ENCODE assay signal across 8 cellular contexts in the genomic region with DNA sequence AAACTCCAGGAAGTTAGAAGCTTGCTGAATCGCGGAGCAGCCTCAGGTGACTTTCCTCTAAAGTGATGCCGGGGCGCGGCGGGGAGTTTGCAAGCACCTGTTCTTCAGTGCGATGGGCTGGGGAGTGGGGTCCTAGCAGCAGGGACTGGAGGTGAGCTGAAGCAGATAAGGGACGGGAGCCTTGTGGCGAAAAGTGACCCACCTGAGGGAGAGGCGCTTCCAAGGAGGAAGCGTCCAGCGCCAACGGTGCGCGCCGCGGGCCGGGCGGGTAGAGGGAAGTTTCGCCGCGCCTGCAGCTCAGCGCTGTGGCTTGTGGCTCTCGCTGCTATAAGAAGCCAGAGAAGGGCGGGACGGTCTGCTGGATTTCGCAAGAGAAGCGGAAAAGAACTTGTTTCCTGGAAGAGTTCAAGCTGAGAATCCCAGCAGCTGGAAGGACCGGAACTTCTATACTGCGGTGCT. TPM values are rescaled to one million over a fixed set of nuclear protein-coding genes. Genes with fewer than 3 reads are reported as not detected.
DNase-seq lines count a peak whose midpoint lies in the region; ATAC-seq, FAIRE-seq and TF ChIP-seq lines count a peak whose summit lies in the region.

STEAP4 (minus strand) TSS at position 305 of the 459 bp plus-strand sequence. CDS start 22,625 bp downstream, outside the sequence.

- no TSS peak for BruUV-seq in OCI-LY7 (replicated peaks; lab: Mats Ljungman, UMichigan)

- no peak for ATAC-seq in activated CD8-positive, alpha-beta T cell treated with anti-CD3 and anti-CD28 coated beads, Interleukin-2, amount 10 ng/mL, durations not matched to agents 7 days and 5 days
- peak; percentile 44 to 90 (median 88) for ATAC-seq in heart left ventricle
- peak; percentile 89 to 95 (median 94) for ATAC-seq in pancreas
- ATAC-seq in HG02938 (IDR thresholded peaks at IDR 0.05; ENCODE audit: unreplicated experiment), result no peak

- intact Hi-C loops in heart left ventricle (cut with DNase I) (no loop called here), pancreas (cut with DNase I) (no loop called here), OCI-LY7 (cut with micrococcal nuclease; ENCODE audit: unreplicated experiment) (no loop called here)

- peaks cover 13% of the 10 kb centered on the region for H3K27me3 Mint-ChIP-seq in activated CD8-positive, alpha-beta T cell treated with anti-CD3 and anti-CD28 coated beads, Interleukin-2, amount 10 ng/mL, durations not matched to agents 7 days and 5 days (ENCODE audit: low read depth)

- peaks cover 0 to 6% (median 0%) of the 10 kb centered on the region in 9 donors for H3K36me3 ChIP-seq in heart left ventricle
- no peaks in the 10 kb centered on the region for H3K36me3 ChIP-seq in pancreas
- H3K36me3 ChIP-seq in OCI-LY7 (ENCODE audit: insufficient read depth, low read length), result no peaks in the 10 kb centered on the region

- peaks cover 9% of the 10 kb centered on the region for H3K4me1 Mint-ChIP-seq in activated CD8-positive, alpha-beta T cell treated with anti-CD3 and anti-CD28 coated beads, Interleukin-2, amount 10 ng/mL, durations not matched to agents 7 days and 5 days (ENCODE audit: low read depth)

- H4K20me1 ChIP-seq in OCI-LY7 (ENCODE audit: insufficient read depth, low read length), result no peaks in the 10 kb centered on the region

- H3K27ac Mint-ChIP-seq in activated CD8-positive, alpha-beta T cell treated with anti-CD3 and anti-CD28 coated beads, Interleukin-2, amount 10 ng/mL, durations not matched to agents 7 days and 5 days, result no peak within 1 kb of the TSS

- H2AFZ ChIP-seq in OCI-LY7 (ENCODE audit: low read length), result no peak within 1 kb of the TSS

- 3 to 6% (median 4%) methylated on average over 30 of the region's 30 CpGs for WGBS in heart left ventricle, 4 donors
- WGBS in pancreas, 2 donors, result 1 to 3% methylated on average over 30 of the region's 30 CpGs

- no peak for FAIRE-seq in pancreas (lab: Jason Lieb, UNC)

- H3K4me3 Mint-ChIP-seq in activated CD8-positive, alpha-beta T cell treated with anti-CD3 and anti-CD28 coated beads, Interleukin-2, amount 10 ng/mL, durations not matched to agents 7 days and 5 days, result peak within 1 kb of the TSS; percentile 31

- no peaks in the 10 kb centered on the region for H3K9me3 Mint-ChIP-seq in activated CD8-positive, alpha-beta T cell treated with anti-CD3 and anti-CD28 coated beads, Interleukin-2, amount 10 ng/mL, durations not matched to agents 7 days and 5 days (ENCODE audit: insufficient read depth)

- H3K4me1 ChIP-seq in heart left ventricle, result peaks cover 0 to 49% (median 18%) of the 10 kb centered on the region in 12 donors
- H3K4me1 ChIP-seq in pancreas, result peaks cover 0 to 10% (median 0%) of the 10 kb centered on the region in 3 donors
- no peaks in the 10 kb centered on the region for H3K4me1 ChIP-seq in OCI-LY7 (ENCODE audit: insufficient read depth, low read length, poor library complexity, severe bottlenecking)

- H3K27me3 ChIP-seq in heart left ventricle (no peaks in the 10 kb centered on the region), pancreas (no peaks in the 10 kb centered on the region)

- TF ChIP-seq POLR2A in heart left ventricle (IDR thresholded peaks at IDR 0.05), result peak in 1 of 2 donors; percentile 63

- POLR2A ChIA-PET in activated CD8-positive, alpha-beta T cell treated with anti-CD3 and anti-CD28 coated beads, Interleukin-2, amount 10 ng/mL, durations not matched to agents 7 days and 5 days (lab: Charles Lee), result no interaction called here
- POLR2A ChIA-PET in OCI-LY7 (lab: Charles Lee), result no interaction called here

- peak within 1 kb of the TSS in 11 of 12 donors; percentile 21 to 72 (median 67) for H3K27ac ChIP-seq in heart left ventricle
- peak within 1 kb of the TSS in 3 of 4 donors; percentile 10 to 40 (median 30) for H3K27ac ChIP-seq in pancreas
- no peak within 1 kb of the TSS for H3K27ac ChIP-seq in OCI-LY7 (ENCODE audit: low read depth, low read length, poor library complexity, severe bottlenecking)

- H3K4me3 ChIP-seq in heart left ventricle (peak within 1 kb of the TSS; percentile 29 to 69 (median 56)), pancreas (peak within 1 kb of the TSS; percentile 7 to 48 (median 32)), OCI-LY7 (ENCODE audit: low read depth, low read length, poor library complexity, severe bottlenecking) (no peak within 1 kb of the TSS)

- TF ChIP-seq CTCF in heart left ventricle (IDR thresholded peaks at IDR 0.05) (no peak), pancreas (IDR thresholded peaks at IDR 0.05) (no peak), OCI-LY7 (conservative IDR thresholded peaks at IDR 0.05; ENCODE audit: low read length) (no peak)

- H3K36me3 Mint-ChIP-seq in activated CD8-positive, alpha-beta T cell treated with anti-CD3 and anti-CD28 coated beads, Interleukin-2, amount 10 ng/mL, durations not matched to agents 7 days and 5 days (ENCODE audit: low read depth), result no peaks in the 10 kb centered on the region

- peak; percentile 48 for DNase-seq in HPDE6-E6E7 (ENCODE audit: extremely low spot score)
- peak; percentile 23 for DNase-seq in activated CD8-positive, alpha-beta T cell treated with anti-CD3 and anti-CD28 coated beads, Interleukin-2, amount 10 ng/mL, durations not matched to agents 7 days and 5 days
- peak; percentile 78 to 87 (median 86) for DNase-seq in heart left ventricle
- peak; percentile 60 to 83 (median 70) for DNase-seq in pancreas
- DNase-seq in NCI-H2029 treated with DMSO at 0.1 percent for 48 hours (lab: John Stamatoyannopoulos, UW), result no peak
- DNase-seq in NCI-H1048 (lab: John Stamatoyannopoulos, UW), result no peak
- no peak for DNase-seq in OCI-LY7 (ENCODE audit: low spot score)

- H3K9me3 ChIP-seq in heart left ventricle (no peaks in the 10 kb centered on the region), pancreas (no peaks in the 10 kb centered on the region), OCI-LY7 (ENCODE audit: low read length) (no peaks in the 10 kb centered on the region)

- no peak within 1 kb of the TSS for H3K4me2 ChIP-seq in OCI-LY7 (ENCODE audit: low read length)

- H3K9me2 ChIP-seq in OCI-LY7 (ENCODE audit: insufficient read depth, low read length), result no peaks in the 10 kb centered on the region

- H3K79me2 ChIP-seq in OCI-LY7 (ENCODE audit: insufficient read depth, low read depth, low read length), result no peaks in the 10 kb centered on the region

- CTCF ChIA-PET in activated CD8-positive, alpha-beta T cell treated with anti-CD3 and anti-CD28 coated beads, Interleukin-2, amount 10 ng/mL, durations not matched to agents 7 days and 5 days (lab: Charles Lee), result no interaction called here
- CTCF ChIA-PET in OCI-LY7 (lab: Charles Lee; ENCODE audit: unreplicated experiment), result no interaction called here

RNA-seq across cellular contexts. Expression of gene STEAP4, which starts in this region (rescaled TPM):
- total RNA-seq in activated CD8-positive, alpha-beta T cell treated with anti-CD3 and anti-CD28 coated beads, Interleukin-2, amount 10 ng/mL, durations not matched to agents 7 days and 5 days, result not detected
- total RNA-seq in heart left ventricle, result 10 to 100 TPM in 8 of 9 donors, 1 to 10 TPM in 1; 7.2 to 47.1 (median 20.9) TPM
- polyA plus RNA-seq in heart left ventricle, result 10 to 100 TPM in 1 of 2 donors, 1 to 10 TPM in 1; 6.8 to 14.2 TPM
- 10 to 100 TPM in 3 of 6 donors, 1 to 10 TPM in 3; 4.2 to 15.0 (median 11.0) TPM for total RNA-seq in pancreas
- polyA plus RNA-seq in pancreas, result 1 to 10 TPM; 3.2 to 4.2 TPM
- total RNA-seq in OCI-LY7 (2014; rRNA removed; shearing (Covaris generic)), result not detected in 2 replicates
- not detected in 2 replicates for total RNA-seq in OCI-LY7 (2022)

Comparison
In these comparisons a context has a peak if more than half of its experiments do, and no peak if none do; other contexts are left out.
1. RNA of gene STEAP4 (total RNA-seq): 7.2 to 47.1 TPM in heart left ventricle and 4.2 to 15.0 TPM in pancreas; not detected in activated CD8-positive, alpha-beta T cell treated with anti-CD3 and anti-CD28 coated beads, Interleukin-2, amount 10 ng/mL, durations not matched to agents 7 days and 5 days and not detected in OCI-LY7; every median in the first group is over 4 times any median in the second.
2. Peak in DNase-seq in activated CD8-positive, alpha-beta T cell treated with anti-CD3 and anti-CD28 coated beads, Interleukin-2, amount 10 ng/mL, durations not matched to agents 7 days and 5 days; RNA of the gene not detected or under 1 TPM.
3. DNase-seq: peak in HPDE6-E6E7 (single experiment), heart left ventricle (5 of 5) and pancreas (6 of 6); none in NCI-H2029 treated with DMSO at 0.1 percent for 48 hours (single experiment), NCI-H1048 (single experiment) and OCI-LY7 (single experiment).
4. ATAC-seq: peak in heart left ventricle (4 of 4) and pancreas (4 of 4); none in activated CD8-positive, alpha-beta T cell treated with anti-CD3 and anti-CD28 coated beads, Interleukin-2, amount 10 ng/mL, durations not matched to agents 7 days and 5 days (single experiment) and HG02938 (single experiment).